18 cellular contexts compared by ENCODE assay signal in genomic region chr15:38549222-38549621, GRCh38. TPM values are rescaled to one million over a fixed set of nuclear protein-coding genes. Genes with fewer than 3 reads are reported as not detected.
DNase-seq lines count a peak whose midpoint lies in the region; ATAC-seq, FAIRE-seq and TF ChIP-seq lines count a peak whose summit lies in the region.
"Had no signal": no experiment of that assay in that cellular context is flagged by ENCODE, and none has a peak within 500 bp of the region (broad histone marks: within the 10 kb centered on the region; RNA-seq: fewer than 3 reads in every experiment).

No MANE protein-coding gene starts in this region.

- H3K36me3 Mint-ChIP-seq in activated naive CD4-positive, alpha-beta T cell treated with anti-CD3 and anti-CD28 coated beads for 36 hours (ENCODE audit: low read depth), result peaks cover 45% of the 10 kb centered on the region
- H3K36me3 Mint-ChIP-seq in astrocyte (ENCODE audit: low read depth, unreplicated experiment), result no peaks in the 10 kb centered on the region
- H3K36me3 Mint-ChIP-seq in natural killer cell, result no peaks in the 10 kb centered on the region
- H3K36me3 Mint-ChIP-seq in neural progenitor cell, result no peaks in the 10 kb centered on the region

- H3K79me2 ChIP-seq in astrocyte (ENCODE audit: insufficient read depth, low read length) (no peaks in the 10 kb centered on the region), neural progenitor cell (ENCODE audit: low read depth) (no peaks in the 10 kb centered on the region)

- H3K4me3 ChIP-seq in astrocyte (ENCODE audit: insufficient read depth, low read depth, low read length) (no peak overlapping the region), neural progenitor cell (no peak overlapping the region)
- H3K4me3 ChIP-seq: colonic mucosa, left ventricle myocardium inferior, ovary had no signal

- H3K9me3 ChIP-seq in astrocyte (ENCODE audit: insufficient read depth, low read depth, low read length), result no peaks in the 10 kb centered on the region
- H3K9me3 ChIP-seq in neural progenitor cell (ENCODE audit: low read depth), result no peaks in the 10 kb centered on the region
- H3K9me3 ChIP-seq: colonic mucosa, left ventricle myocardium inferior, ovary had no signal

- H3K4me1 ChIP-seq in astrocyte (ENCODE audit: insufficient read depth, low read length), result no peaks in the 10 kb centered on the region
- peaks cover 8% of the 10 kb centered on the region for H3K4me1 ChIP-seq in neural progenitor cell
- H3K4me1 ChIP-seq: colonic mucosa, left ventricle myocardium inferior had no signal

- H3K9ac ChIP-seq in astrocyte (ENCODE audit: low read length) (no peak overlapping the region), neural progenitor cell (no peak overlapping the region)

- no peak overlapping the region for H3K4me2 ChIP-seq in astrocyte (ENCODE audit: low read length)
- no peak overlapping the region for H3K4me2 ChIP-seq in neural progenitor cell

- H3K4me1 Mint-ChIP-seq in activated naive CD4-positive, alpha-beta T cell treated with anti-CD3 and anti-CD28 coated beads for 36 hours (ENCODE audit: low read depth), result peaks cover 88% of the 10 kb centered on the region
- H3K4me1 Mint-ChIP-seq in astrocyte (ENCODE audit: low read depth, unreplicated experiment) (peaks cover 14% of the 10 kb centered on the region), natural killer cell (peaks cover 79 to 85% of the 10 kb centered on the region in 2 donors), neural progenitor cell (no peaks in the 10 kb centered on the region)

- TF ChIP-seq CTCF in astrocyte (IDR thresholded peaks at IDR 0.05; ENCODE audit: insufficient read depth, low read depth, low read length) (no peak), natural killer cell (IDR thresholded peaks at IDR 0.05) (no peak), neural progenitor cell (IDR thresholded peaks at IDR 0.05) (no peak)

- no peaks in the 10 kb centered on the region for H3F3A ChIP-seq in neural progenitor cell (ENCODE audit: low read depth)

- peak overlapping the region; percentile 0 for H3K27ac Mint-ChIP-seq in activated naive CD4-positive, alpha-beta T cell treated with anti-CD3 and anti-CD28 coated beads for 36 hours
- H3K27ac Mint-ChIP-seq in astrocyte (ENCODE audit: unreplicated experiment) (no peak overlapping the region), natural killer cell (peak overlapping the region; percentile 34 to 52), neural progenitor cell (no peak overlapping the region)
- H3K27ac Mint-ChIP-seq: IgD-negative memory B cell had no signal

- CTCF ChIA-PET in activated naive CD4-positive, alpha-beta T cell treated with anti-CD3 and anti-CD28 coated beads for 36 hours (lab: Charles Lee), result interaction anchor here (0.9 kb wide), 1 partner anchor 14 kb away, joined by 4 read pairs; no protein-coding TSS in a partner anchor

- no peaks in the 10 kb centered on the region for H3K27me3 Mint-ChIP-seq in activated naive CD4-positive, alpha-beta T cell treated with anti-CD3 and anti-CD28 coated beads for 36 hours (ENCODE audit: low read depth)
- H3K27me3 Mint-ChIP-seq in astrocyte (ENCODE audit: low read depth, unreplicated experiment) (no peaks in the 10 kb centered on the region), natural killer cell (ENCODE audit: low read depth in 2 of 2) (no peaks in the 10 kb centered on the region), neural progenitor cell (ENCODE audit: insufficient read depth, low read depth) (no peaks in the 10 kb centered on the region)
- H3K27me3 Mint-ChIP-seq: IgD-negative memory B cell had no signal

- H3K36me3 ChIP-seq in astrocyte (ENCODE audit: insufficient read depth, low read length), result no peaks in the 10 kb centered on the region
- no peaks in the 10 kb centered on the region for H3K36me3 ChIP-seq in neural progenitor cell
- H3K36me3 ChIP-seq: colonic mucosa, left ventricle myocardium inferior, ovary had no signal

- no peak overlapping the region for H2AFZ ChIP-seq in astrocyte (ENCODE audit: low read depth, low read length)
- no peak overlapping the region for H2AFZ ChIP-seq in neural progenitor cell (replicated peaks)

- no peak for DNase-seq in activated naive CD4-positive, alpha-beta T cell treated with anti-CD3 and anti-CD28 coated beads for 36 hours
- no peak for DNase-seq in activated naive CD4-positive, alpha-beta T cell (lab: John Stamatoyannopoulos, UW)
- DNase-seq in RPMI7951 (ENCODE audit: low read depth), result peak; percentile 39
- DNase-seq in astrocyte (ENCODE audit: low read depth), result peak; percentile 68
- DNase-seq in natural killer cell, result no peak
- DNase-seq in NCI-H2081 treated with DMSO at 0.1 percent for 48 hours (lab: John Stamatoyannopoulos, UW), result no peak
- no peak for DNase-seq in LoVo (ENCODE audit: low spot score)
- DNase-seq in neural progenitor cell (ENCODE audit: low spot score), result no peak
- DNase-seq: colonic mucosa, COR-L47, left ventricle myocardium inferior, MV-4-11, NCI-H2029 treated with DMSO at 0.1 percent for 48 hours, ovary had no signal

- H3K27me3 ChIP-seq in astrocyte (ENCODE audit: insufficient read depth, low read length), result no peaks in the 10 kb centered on the region
- no peaks in the 10 kb centered on the region for H3K27me3 ChIP-seq in neural progenitor cell
- H3K27me3 ChIP-seq: colonic mucosa, ovary had no signal

- H3K27ac ChIP-seq in astrocyte (ENCODE audit: low read depth, low read length), result no peak overlapping the region
- no peak overlapping the region for H3K27ac ChIP-seq in neural progenitor cell
- H3K27ac ChIP-seq: colonic mucosa, left ventricle myocardium inferior, ovary had no signal

- H3K9me3 Mint-ChIP-seq in activated naive CD4-positive, alpha-beta T cell treated with anti-CD3 and anti-CD28 coated beads for 36 hours, result no peaks in the 10 kb centered on the region
- H3K9me3 Mint-ChIP-seq in astrocyte (ENCODE audit: unreplicated experiment), result no peaks in the 10 kb centered on the region
- H3K9me3 Mint-ChIP-seq in natural killer cell, result no peaks in the 10 kb centered on the region
- no peaks in the 10 kb centered on the region for H3K9me3 Mint-ChIP-seq in neural progenitor cell
- H3K9me3 Mint-ChIP-seq: IgD-negative memory B cell had no signal

- no peak for ATAC-seq in natural killer cell
- ATAC-seq: Right ventricle myocardium inferior, sciatic nerve had no signal

- no peak overlapping the region for H3K4me3 Mint-ChIP-seq in activated naive CD4-positive, alpha-beta T cell treated with anti-CD3 and anti-CD28 coated beads for 36 hours
- H3K4me3 Mint-ChIP-seq in astrocyte (ENCODE audit: unreplicated experiment) (no peak overlapping the region), natural killer cell (no peak overlapping the region), neural progenitor cell (no peak overlapping the region)
- H3K4me3 Mint-ChIP-seq: IgD-negative memory B cell had no signal

- intact Hi-C loops in activated naive CD4-positive, alpha-beta T cell treated with anti-CD3 and anti-CD28 coated beads for 36 hours (cut with micrococcal nuclease), result no loop called here
- intact Hi-C loops in natural killer cell (cut with micrococcal nuclease), result no loop called here

- H4K20me1 ChIP-seq in astrocyte (ENCODE audit: insufficient read depth, low read length) (no peaks in the 10 kb centered on the region), neural progenitor cell (ENCODE audit: low read depth) (no peaks in the 10 kb centered on the region)

- peak; percentile 85 for FAIRE-seq in astrocyte (lab: Jason Lieb, UNC)
- FAIRE-seq: frontal cortex had no signal

RNA-seq across cellular contexts. Expression of gene RASGRP1, which starts 15.4 kb away (rescaled TPM):
- total RNA-seq in activated naive CD4-positive, alpha-beta T cell treated with anti-CD3 and anti-CD28 coated beads for 36 hours, result 10 to 100 TPM; 44.2 to 44.9 TPM
- total RNA-seq in RPMI7951 (2014; rRNA removed; shearing (Covaris generic)), result 0.12 and 0.20 TPM in 2 replicates
- total RNA-seq in astrocyte (0.50 and 1.4 TPM in 2 replicates), natural killer cell (100 to 1,000 TPM in 1 of 3 donors, 10 to 100 TPM in 2; 65.9 to 122 (median 96.5) TPM), neural progenitor cell (ENCODE audit: low replicate concordance) (2.5 and 3.8 TPM in 2 replicates)

Comparison
In these comparisons a context has a peak if more than half of its experiments do, and no peak if none do; other contexts are left out.
1. DNase-seq: peak in RPMI7951 (single experiment) and astrocyte (single experiment); none in activated naive CD4-positive, alpha-beta T cell treated with anti-CD3 and anti-CD28 coated beads for 36 hours (single experiment), activated naive CD4-positive, alpha-beta T cell (0 of 4), natural killer cell (single experiment), NCI-H2081 treated with DMSO at 0.1 percent for 48 hours (single experiment), LoVo (single experiment) and neural progenitor cell (single experiment).
2. H3K27ac Mint-ChIP-seq: peak in activated naive CD4-positive, alpha-beta T cell treated with anti-CD3 and anti-CD28 coated beads for 36 hours (single experiment) and natural killer cell (2 of 2); none in astrocyte (single experiment) and neural progenitor cell (single experiment).